ENCODE assay signal across 16 cellular contexts in genomic region chr1:81833722-81834121, GRCh38. TPM values are rescaled to one million over a fixed set of nuclear protein-coding genes. Genes with fewer than 3 reads are reported as not detected.
DNase-seq lines count a peak whose midpoint lies in the region; ATAC-seq and TF ChIP-seq lines count a peak whose summit lies in the region.
"Had no signal": no experiment of that assay in that cellular context is flagged by ENCODE, and none has a peak within 500 bp of the region (broad histone marks: within the 10 kb centered on the region; RNA-seq: fewer than 3 reads in every experiment).

No MANE protein-coding gene starts in this region.

- H4K5ac ChIP-seq in H9 (ENCODE audit: insufficient read length, low read depth, low read length), result no peak overlapping the region

- no peak overlapping the region for H2BK120ac ChIP-seq in H9 (ENCODE audit: low read depth, low read length, poor library complexity, severe bottlenecking)

- peaks cover 2 to 11% (median 4%) of the 10 kb centered on the region in 3 experiments; a peak in 5 of 7 replicates for H3K36me3 Mint-ChIP-seq in H9 (ENCODE audit: insufficient read depth in 1 of 3, low read depth in 3 of 3)

- no peak overlapping the region for H3K4ac ChIP-seq in H9 (ENCODE audit: low read depth, low read length)

- H3K9ac ChIP-seq in H9 (ENCODE audit: extremely low read depth, insufficient read length, low read length) (no peak overlapping the region), fibroblast of lung (ENCODE audit: insufficient read depth, low read length) (no peak overlapping the region), neural cell (ENCODE audit: low read length) (no peak overlapping the region)
- H3K9ac ChIP-seq: BLaER1 treated with 17β-estradiol and CSF1 and Interleukin-3, amounts not matched to agents 10 nM and 100 nM had no signal

- no peak overlapping the region for H3K18ac ChIP-seq in H9 (ENCODE audit: insufficient read length, low read depth, low read length)

- no peak overlapping the region for H3K14ac ChIP-seq in H9 (ENCODE audit: insufficient read depth, low read length)

- TF ChIP-seq CTCF in H9 (conservative IDR thresholded peaks at IDR 0.05) (no peak), fibroblast of lung (conservative IDR thresholded peaks at IDR 0.05 in 1 of 2, IDR thresholded peaks at IDR 0.05 in 1 of 2; ENCODE audit: low read depth in 1 of 2, low read length in 2 of 2) (no peak), neural cell (IDR thresholded peaks at IDR 0.05; ENCODE audit: poor library complexity, severe bottlenecking) (no peak), brain microvascular endothelial cell (IDR thresholded peaks at IDR 0.05; ENCODE audit: low read depth, low read length, missing control alignments) (no peak)

- no peak overlapping the region for H2AK5ac ChIP-seq in H9 (ENCODE audit: insufficient read length, low read length)

- H2BK12ac ChIP-seq in H9 (ENCODE audit: insufficient read length, low read depth, low read length), result no peak overlapping the region

- H2BK5ac ChIP-seq in H9 (ENCODE audit: insufficient read length, low read length), result no peak overlapping the region

- H3K27me3 Mint-ChIP-seq in H9 (ENCODE audit: low read depth), result no peaks in the 10 kb centered on the region

- no peaks in the 10 kb centered on the region for H3K4me1 ChIP-seq in H9 (ENCODE audit: insufficient read depth, low read length)
- H3K4me1 ChIP-seq in fibroblast of lung (ENCODE audit: control insufficient read depth, extremely low read depth, insufficient read depth, low read length), result peaks cover 17% of the 10 kb centered on the region
- H3K4me1 ChIP-seq: Peyer's patch had no signal

- H3K36me3 ChIP-seq in fibroblast of lung (ENCODE audit: control insufficient read depth, insufficient read depth, low read length), result no peaks in the 10 kb centered on the region
- H3K36me3 ChIP-seq in neural cell (ENCODE audit: insufficient read depth, low read length), result no peaks in the 10 kb centered on the region
- no peaks in the 10 kb centered on the region for H3K36me3 ChIP-seq in brain microvascular endothelial cell (replicated peaks)
- H3K36me3 ChIP-seq: BLaER1 treated with 17β-estradiol and CSF1 and Interleukin-3, amounts not matched to agents 10 nM and 100 nM; Peyer's patch had no signal

- in situ Hi-C loops in brain microvascular endothelial cell (cut with HindIII; ENCODE audit: low pct_ligation_motif_present, low sequenced_read_pairs), result no loop called here

- no peak overlapping the region for H4K91ac ChIP-seq in H9 (ENCODE audit: insufficient read length, low read depth, low read length)

- WGBS in H9 (ENCODE audit: extremely low coverage, insufficient read length, low lambda C conversion rate), result 100% methylated on average over 1 of the region's 4 CpGs

- no peak overlapping the region for H2AFZ ChIP-seq in H9 (ENCODE audit: low read length)
- H2AFZ ChIP-seq in fibroblast of lung (ENCODE audit: low read length), result no peak overlapping the region
- H2AFZ ChIP-seq in neural cell (ENCODE audit: low read depth, low read length), result no peak overlapping the region

- peaks cover 45 to 56% of the 10 kb centered on the region in 2 experiments for H3K4me1 Mint-ChIP-seq in H9

- no peak overlapping the region for H2BK15ac ChIP-seq in H9 (ENCODE audit: low read depth, low read length)

- no peaks in the 10 kb centered on the region for H3K9me3 Mint-ChIP-seq in H9

- H3F3A ChIP-seq in neural cell (ENCODE audit: insufficient read depth, low read length, poor library complexity, severe bottlenecking), result no peaks in the 10 kb centered on the region

- H2BK20ac ChIP-seq in H9 (ENCODE audit: low read depth, low read length, poor library complexity, severe bottlenecking), result no peak overlapping the region

- no peak overlapping the region for H3K27ac ChIP-seq in H9 (ENCODE audit: insufficient read length, low read depth, low read length)
- H3K27ac ChIP-seq in fibroblast of lung (ENCODE audit: insufficient read depth, low read length), result no peak overlapping the region
- H3K27ac ChIP-seq in neural cell (ENCODE audit: low read length), result peak overlapping the region; percentile 22
- no peak overlapping the region for H3K27ac ChIP-seq in brain microvascular endothelial cell
- H3K27ac ChIP-seq: BLaER1 treated with 17β-estradiol and CSF1 and Interleukin-3, amounts not matched to agents 10 nM and 100 nM; HL-60; Peyer's patch had no signal

- no peak overlapping the region for H3K4me3 Mint-ChIP-seq in H9

- no peak for TF ChIP-seq RAD21 in neural cell (conservative IDR thresholded peaks at IDR 0.05)

- no peaks in the 10 kb centered on the region for H3K79me1 ChIP-seq in H9 (ENCODE audit: insufficient read depth, low read depth, low read length, poor library complexity, severe bottlenecking)

- H3K4me2 ChIP-seq in H9 (ENCODE audit: insufficient read depth, insufficient read length, low read length), result no peak overlapping the region
- peak overlapping the region; percentile 40 for H3K4me2 ChIP-seq in fibroblast of lung (ENCODE audit: extremely low read depth, insufficient read depth, low read length)
- H3K4me2 ChIP-seq in neural cell (ENCODE audit: low read length), result peak overlapping the region; percentile 1

- no peaks in the 10 kb centered on the region for H3K27me3 ChIP-seq in H9 (ENCODE audit: insufficient read depth, low read length)
- no peaks in the 10 kb centered on the region for H3K27me3 ChIP-seq in fibroblast of lung (ENCODE audit: control insufficient read depth, insufficient read depth, low read length)
- no peaks in the 10 kb centered on the region for H3K27me3 ChIP-seq in neural cell (ENCODE audit: insufficient read depth, low read depth, low read length)
- H3K27me3 ChIP-seq in brain microvascular endothelial cell (replicated peaks), result no peaks in the 10 kb centered on the region
- H3K27me3 ChIP-seq: Peyer's patch had no signal

- H3T11ph ChIP-seq in H9 (ENCODE audit: low read length), result no peak overlapping the region

- no peak for ATAC-seq in HG03175 (IDR thresholded peaks at IDR 0.05; ENCODE audit: unreplicated experiment)
- ATAC-seq: HCT116, K562, SK-N-SH treated with all-trans-retinoic acid at 6 μM for 48 hours had no signal

- H4K20me1 ChIP-seq in H9 (ENCODE audit: control insufficient read depth, insufficient read depth, insufficient read length), result no peaks in the 10 kb centered on the region
- no peaks in the 10 kb centered on the region for H4K20me1 ChIP-seq in fibroblast of lung (ENCODE audit: control insufficient read depth, extremely low read depth, insufficient read depth, low read length)
- H4K20me1 ChIP-seq in neural cell (ENCODE audit: insufficient read depth), result no peaks in the 10 kb centered on the region
- H4K20me1 ChIP-seq: BLaER1 treated with 17β-estradiol and CSF1 and Interleukin-3, amounts not matched to agents 10 nM and 100 nM had no signal

- H3K9me3 ChIP-seq in H9 (ENCODE audit: control insufficient read depth, low read depth, low read length) (no peaks in the 10 kb centered on the region), fibroblast of lung (ENCODE audit: control insufficient read depth, insufficient read depth, low read depth, low read length) (no peaks in the 10 kb centered on the region), neural cell (ENCODE audit: low read length) (no peaks in the 10 kb centered on the region)
- H3K9me3 ChIP-seq: BLaER1 treated with 17β-estradiol and CSF1 and Interleukin-3, amounts not matched to agents 10 nM and 100 nM; Peyer's patch had no signal

- no peaks in the 10 kb centered on the region for H3K23me2 ChIP-seq in H9 (ENCODE audit: insufficient read length, low read depth, low read length, poor library complexity, severe bottlenecking)

- peak overlapping the region in 2 of 3 experiments; percentile 13 to 18; a peak in 4 of 7 replicates for H3K27ac Mint-ChIP-seq in H9

- no peak overlapping the region for H3K56ac ChIP-seq in H9 (ENCODE audit: insufficient read length, low read depth, low read length)

- DNase-seq in H9 (no peak), SW480 (ENCODE audit: low spot score) (peak; percentile 3), fibroblast of lung (ENCODE audit: low read depth in 2 of 2) (peak in 1 of 2 donors; percentile 83), brain microvascular endothelial cell (no peak), NCI-H146 (lab: John Stamatoyannopoulos, UW) (no peak)
- DNase-seq: DMS 273 treated with DMSO at 0.1 percent for 48 hours, NCI-H524, Peyer's patch, Right ventricle myocardium superior had no signal

- H3K79me2 ChIP-seq in H9 (ENCODE audit: insufficient read depth, low read length), result peaks cover 18% of the 10 kb centered on the region; the same call in 1 of the 2 replicates
- H3K79me2 ChIP-seq in fibroblast of lung (ENCODE audit: control insufficient read depth, insufficient read depth, low read length), result peaks cover 34% of the 10 kb centered on the region
- H3K79me2 ChIP-seq in neural cell (replicated peaks; ENCODE audit: insufficient read depth, low read length), result peaks cover 97% of the 10 kb centered on the region

- no peaks in the 10 kb centered on the region for H3K9me2 ChIP-seq in neural cell (ENCODE audit: insufficient read depth, low read length)

- no peak overlapping the region for H4K8ac ChIP-seq in H9 (replicated peaks; ENCODE audit: insufficient read length, low read depth, low read length)

- no peak overlapping the region for H3K23ac ChIP-seq in H9 (ENCODE audit: insufficient read length, low read depth, low read length)

- H3K4me3 ChIP-seq in fibroblast of lung (replicated peaks in 1 of 4; ENCODE audit: control extremely low read depth in 1 of 4, insufficient read depth in 1 of 4, low read depth in 3 of 4, low read length in 4 of 4), result peak overlapping the region in 1 of 4 experiments; percentile 6
- peak overlapping the region; percentile 19 for H3K4me3 ChIP-seq in neural cell (ENCODE audit: low read length)
- H3K4me3 ChIP-seq in brain microvascular endothelial cell (ENCODE audit: low read depth, low read length), result no peak overlapping the region
- H3K4me3 ChIP-seq: BLaER1 treated with 17β-estradiol and CSF1 and Interleukin-3, amounts not matched to agents 10 nM and 100 nM; K562; Peyer's patch had no signal

- TF ChIP-seq EP300 in neural cell (conservative IDR thresholded peaks at IDR 0.05; ENCODE audit: poor library complexity, severe bottlenecking), result peak; percentile 76

TF ChIP-seq in neural cell, 6 proteins besides CTCF, POLR2A, EP300 and RAD21 (continues in another document):
- peak; percentile 46 for TF ChIP-seq POLR2AphosphoS5 (IDR thresholded peaks at IDR 0.05)
- no peak for TF ChIP-seq MXI1 (conservative IDR thresholded peaks at IDR 0.05; ENCODE audit: poor library complexity, severe bottlenecking)
- no peak for TF ChIP-seq EZH2 (IDR thresholded peaks at IDR 0.05; ENCODE audit: borderline replicate concordance, insufficient read depth, low read length, poor library complexity, severe bottlenecking)

RNA-seq across cellular contexts. Expression of gene ADGRL2, which starts 33.0 kb away (rescaled TPM):
- total RNA-seq in H9 (2021) (119 TPM in 2 replicates), fibroblast of lung (61.4 and 74.1 TPM in 2 replicates)
- polyA plus RNA-seq in fibroblast of lung (40.0 and 196 TPM in 2 replicates), neural cell (162 and 190 TPM in 2 replicates)
- polyA plus RNA-seq in fibroblast of lung (2012), result 21.9 and 104 TPM in 2 replicates
- polyA minus RNA-seq in fibroblast of lung (ENCODE audit: low replicate concordance) (150 and 739 TPM in 2 replicates), neural cell (337 and 346 TPM in 2 replicates)
